ENCODE assay signal across 31 cellular contexts in the genomic region with DNA sequence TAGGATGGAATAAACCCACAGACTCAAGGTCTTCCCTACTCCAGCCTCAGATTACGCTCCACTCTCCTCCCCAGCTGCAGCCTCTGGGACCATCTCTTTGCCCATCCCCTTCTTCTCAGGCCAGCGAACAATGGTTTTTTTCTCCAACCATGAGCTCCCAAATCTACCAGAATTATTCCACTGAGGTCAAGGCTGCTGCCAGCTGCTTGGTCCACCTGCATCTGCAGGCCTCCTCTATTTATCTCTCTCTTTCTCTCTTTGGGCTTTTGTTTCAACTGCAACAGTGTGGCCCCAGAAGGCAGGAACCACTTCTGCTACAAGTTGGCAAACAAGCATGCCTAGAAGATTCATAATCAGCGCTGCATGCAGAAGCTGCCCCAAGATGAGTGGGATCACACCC. TPM values are rescaled to one million over a fixed set of nuclear protein-coding genes. Genes with fewer than 3 reads are reported as not detected.
"Had no signal": no experiment of that assay in that cellular context is flagged by ENCODE, and none has a peak within 500 bp of the region (broad histone marks: within the 10 kb centered on the region; RNA-seq: fewer than 3 reads in every experiment).

No MANE protein-coding gene starts in this region.

- H3K27ac ChIP-seq: epithelial cell of prostate, gastroesophageal sphincter, heart left ventricle, hepatocyte, left lung, neutrophil, pancreas, right lobe of liver, thoracic aorta, tibial nerve, vagina had no signal

- H3K9me3 Mint-ChIP-seq: natural killer cell; stimulated activated naive CD8-positive, alpha-beta T cell treated with anti-CD3 and anti-CD28 coated beads, Interleukin-15, amount 100 ng/mL, for 72 hours had no signal

- H3K27me3 ChIP-seq: dorsolateral prefrontal cortex, gastroesophageal sphincter, heart left ventricle, hepatocyte, left lung, neutrophil, pancreas, right lobe of liver, tibial nerve, vagina had no signal

- DNase-seq: cerebellar nuclear complex; effector CD4-positive, alpha-beta T cell; foreskin fibroblast; heart left ventricle; kidney; left cardiac atrium; left lung; mammary epithelial cell; natural killer cell; pancreas; right lobe of liver; small intestine; stimulated activated CD4-positive, alpha-beta T cell treated with anti-CD3 and anti-CD28 coated beads, Interleukin-1b, Interleukin-23, amount 100 ng/mL, for 48 hours; stimulated activated CD4-positive, alpha-beta T cell treated with anti-CD3 and anti-CD28 coated beads, Interleukin-4, amount 100 ng/mL, for 1 hour; stimulated activated CD8-positive, alpha-beta memory T cell treated with anti-CD3 and anti-CD28 coated beads, Interleukin-4, amount 100 ng/mL, for 48 hours; stimulated activated naive CD4-positive, alpha-beta T cell; stimulated activated naive CD8-positive, alpha-beta T cell treated with anti-CD3 and anti-CD28 coated beads, Interleukin-15, amount 100 ng/mL, for 72 hours had no signal

- H3K36me3 ChIP-seq: gastroesophageal sphincter, heart left ventricle, left lung, neutrophil, pancreas, right lobe of liver, thoracic aorta, tibial nerve, vagina had no signal

- H3K4me3 ChIP-seq: dorsolateral prefrontal cortex, gastroesophageal sphincter, heart left ventricle, hepatocyte, left lung, pancreas, right lobe of liver, thoracic aorta, tibial nerve, vagina had no signal

- H3K9me3 ChIP-seq: gastroesophageal sphincter, heart left ventricle, left lung, neutrophil, pancreas, right lobe of liver, thoracic aorta, tibial nerve, vagina had no signal

- H3K4me3 Mint-ChIP-seq: natural killer cell; stimulated activated naive CD8-positive, alpha-beta T cell treated with anti-CD3 and anti-CD28 coated beads, Interleukin-15, amount 100 ng/mL, for 72 hours had no signal

- H3K27ac Mint-ChIP-seq: natural killer cell had no signal

- H3K27me3 Mint-ChIP-seq: stimulated activated naive CD8-positive, alpha-beta T cell treated with anti-CD3 and anti-CD28 coated beads, Interleukin-15, amount 100 ng/mL, for 72 hours had no signal

- H3K4me2 ChIP-seq: hepatocyte had no signal

- H3K79me2 ChIP-seq: hepatocyte had no signal

- H3K36me3 Mint-ChIP-seq: natural killer cell had no signal

- H2AFZ ChIP-seq: hepatocyte had no signal

- H3K4me1 ChIP-seq: left lung, pancreas, right lobe of liver, vagina had no signal

RNA-seq across cellular contexts. Expression of gene CHRM5, which starts 19.1 kb away (rescaled TPM):
- total RNA-seq: esophagus mucosa, gastroesophageal sphincter, heart left ventricle, hepatocyte, left cardiac atrium, left lung, lower leg skin, mononuclear cell, omental fat pad, pancreas, pulmonary artery endothelial cell, right lobe of liver, thoracic aorta, ureter, vagina had no signal
- polyA plus RNA-seq: heart left ventricle, hepatocyte, pancreas, small intestine had no signal
